ENCODE assay signal across 2 cellular contexts in genomic region chr10:110239892-110240291, GRCh38.
TF ChIP-seq lines count a peak whose summit lies in the region.

No MANE protein-coding gene starts in this region.

TF ChIP-seq in HepG2, 621 proteins besides CTCF, POLR2A, EP300 and RAD21:
- TF ChIP-seq ZBTB46 (CRISPR knock-in tag; IDR thresholded peaks at IDR 0.05; ENCODE audit: borderline replicate concordance) (no peak), CEBPB (IDR thresholded peaks at IDR 0.05; ENCODE audit: borderline replicate concordance, low read depth, low read length) (peak; percentile 86)
TF ChIP-seq in HepG2: peak in this region for 1.

TF ChIP-seq in H1, 55 proteins besides CTCF, POLR2A, EP300 and RAD21:
- TF ChIP-seq CEBPB (IDR thresholded peaks at IDR 0.05; ENCODE audit: low read depth, low read length): peak; percentile 64; the same call in 1 of the 2 replicates
- no peak for TF ChIP-seq MAX (IDR thresholded peaks at IDR 0.05)
